8 cellular contexts compared by ENCODE assay signal in the genomic region with DNA sequence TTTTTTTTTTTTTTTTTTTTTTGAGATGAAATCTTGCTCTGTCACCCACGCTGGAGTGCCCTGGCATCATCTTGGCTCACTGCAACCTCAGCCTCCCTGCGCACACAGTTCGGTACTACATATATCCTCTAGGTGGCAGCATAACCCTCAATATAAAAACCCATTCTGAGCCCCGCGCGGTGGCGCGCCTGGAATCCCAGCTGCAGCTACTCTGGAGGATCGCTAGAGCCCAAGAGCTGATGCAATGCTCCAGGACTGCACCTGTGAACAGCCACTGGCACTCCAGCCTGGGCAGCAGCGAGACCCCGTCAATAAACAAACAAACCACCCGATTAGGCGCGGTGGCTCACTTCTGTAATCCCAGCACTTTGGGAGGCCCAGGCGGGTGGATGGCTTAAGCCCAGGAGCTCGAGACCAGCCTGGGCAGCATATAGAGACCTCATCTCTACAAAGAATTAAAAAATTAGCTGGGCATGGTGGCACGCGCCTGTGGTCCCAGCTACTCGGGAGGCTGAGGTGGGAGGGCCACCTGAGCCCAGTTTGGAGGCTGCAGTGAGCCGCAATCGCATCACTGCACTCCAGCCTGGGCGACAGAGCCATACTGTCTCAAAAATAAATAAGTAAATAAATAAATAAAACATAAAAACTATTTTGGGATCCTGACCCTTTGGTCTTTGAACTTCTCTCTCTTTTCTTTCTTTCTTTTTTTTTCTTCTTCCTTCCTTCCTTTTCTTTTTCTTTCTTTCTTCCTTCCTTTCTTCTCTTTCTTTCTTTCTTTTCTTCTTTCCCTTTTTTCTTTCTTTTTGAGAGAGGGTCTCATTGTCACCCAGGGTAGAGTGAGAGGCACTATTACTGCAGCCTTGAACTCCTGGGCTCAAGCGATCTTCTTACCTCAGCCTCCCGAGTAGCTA. TPM values are rescaled to one million over a fixed set of nuclear protein-coding genes. Genes with fewer than 3 reads are reported as not detected.
DNase-seq lines count a peak whose midpoint lies in the region; ATAC-seq and TF ChIP-seq lines count a peak whose summit lies in the region.

No MANE protein-coding gene starts in this region.

- no peaks in the 10 kb centered on the region for H3K27me3 ChIP-seq in HCT116 (ENCODE audit: insufficient read depth, low read length)
- no peaks in the 10 kb centered on the region for H3K27me3 ChIP-seq in SJSA1 (replicated peaks)
- H3K27me3 ChIP-seq in foreskin keratinocyte = no peaks in the 10 kb centered on the region
- no peaks in the 10 kb centered on the region for H3K27me3 ChIP-seq in thyroid gland

- TF ChIP-seq CTCF in HCT116 (IDR thresholded peaks at IDR 0.05 in 2 of 3, conservative IDR thresholded peaks at IDR 0.05 in 1 of 3; ENCODE audit: borderline replicate concordance in 1 of 3, insufficient read depth in 1 of 3, low read depth in 2 of 3, low read length in 2 of 3) (peak; percentile 69 to 97 (median 79)), NB4 (IDR thresholded peaks at IDR 0.05; ENCODE audit: low read depth, low read length) (peak; percentile 55), foreskin keratinocyte (conservative IDR thresholded peaks at IDR 0.05) (peak; percentile 89), omental fat pad (IDR thresholded peaks at IDR 0.05) (peak in 1 of 3 donors; percentile 57), thyroid gland (IDR thresholded peaks at IDR 0.05) (peak; percentile 50 to 92 (median 70))

- H4K20me1 ChIP-seq in HCT116 (ENCODE audit: insufficient read depth) = no peaks in the 10 kb centered on the region

- H3K9ac ChIP-seq in HCT116 (ENCODE audit: low read length) = no peak overlapping the region

- BruUV-seq in HCT116 (replicated peaks; lab: Mats Ljungman, UMichigan) = no TSS peak

- POLR2A ChIA-PET in HCT116 (lab: Charles Lee) = interaction anchor here (1.1 kb wide), 1 partner anchor 123 kb away, joined by 3 read pairs; no protein-coding TSS in a partner anchor

- WGBS in thyroid gland, 2 donors = 23 to 32% methylated on average over 23 to 24 of the region's 24 CpGs

- RAD21 ChIA-PET in HCT116 (lab: Charles Lee; ENCODE audit: low non-redundant PET in 1 of 2, low total read pairs in 2 of 2, uncharacterized antibody in 2 of 2, unreplicated experiment in 2 of 2) = interaction anchor here (0.7 to 1.3 kb wide), 6 partner anchors 16 to 325 kb away, joined by 3 to 10 read pairs (median 6); a partner anchor contains a TSS

- CTCF ChIA-PET in HCT116 (lab: Charles Lee) = interaction anchor here (0.6 to 3.4 kb wide), 17 partner anchors 8 to 328 kb away, joined by 3 to 74 read pairs (median 4); a partner anchor contains a TSS

- TF ChIP-seq POLR2A in HCT116 (IDR thresholded peaks at IDR 0.05; ENCODE audit: borderline replicate concordance, extremely low read depth, insufficient read depth, insufficient read length) (no peak), NB4 (IDR thresholded peaks at IDR 0.05; ENCODE audit: extremely low read depth, insufficient read length) (no peak), thyroid gland (IDR thresholded peaks at IDR 0.05) (no peak)

- TF ChIP-seq RAD21 in HCT116 (IDR thresholded peaks at IDR 0.05; ENCODE audit: low read depth) = peak; percentile 89

- peaks cover 9% of the 10 kb centered on the region in 2 experiments; a peak in 2 of 4 replicates for H3K4me1 ChIP-seq in HCT116 (ENCODE audit: control insufficient read depth in 1 of 2, insufficient read depth in 2 of 2, low read length in 2 of 2)
- H3K4me1 ChIP-seq in SJSA1 (replicated peaks) = peaks cover 3% of the 10 kb centered on the region; the same call in 1 of the 2 replicates
- no peaks in the 10 kb centered on the region for H3K4me1 ChIP-seq in foreskin keratinocyte
- H3K4me1 ChIP-seq in thyroid gland = peaks cover 0 to 3% of the 10 kb centered on the region in 2 donors

- peak overlapping the region; percentile 97 for H2AFZ ChIP-seq in HCT116 (ENCODE audit: low read depth, low read length, poor library complexity, severe bottlenecking)

- intact Hi-C loops in HCT116 (cut with micrococcal nuclease) = loop anchor here (1.0 to 10.0 kb wide), 2 partner anchors 123 to 232 kb away; no protein-coding TSS in a partner anchor
- intact Hi-C loops in thyroid gland (cut with DNase I) = loop anchor here (5.0 kb wide), 1 partner anchor 129 kb away; no protein-coding TSS in a partner anchor

- H3K4me3 ChIP-seq in HCT116 (replicated peaks in 1 of 2; ENCODE audit: low read depth in 1 of 2, low read length in 2 of 2) (peak overlapping the region; percentile 17 to 37; a peak in 3 of 4 replicates), NB4 (ENCODE audit: low read depth, low read length) (no peak overlapping the region), SJSA1 (no peak overlapping the region), thyroid gland (replicated peaks in 1 of 3) (no peak overlapping the region)

- H3K9me2 ChIP-seq in HCT116 (ENCODE audit: insufficient read depth) = no peaks in the 10 kb centered on the region

- no peaks in the 10 kb centered on the region for H3K9me3 ChIP-seq in HCT116 (ENCODE audit: control insufficient read depth in 1 of 2, insufficient read depth in 1 of 2, low read depth in 1 of 2, low read length in 2 of 2)
- no peaks in the 10 kb centered on the region for H3K9me3 ChIP-seq in SJSA1 (replicated peaks)
- no peaks in the 10 kb centered on the region for H3K9me3 ChIP-seq in thyroid gland

- H3K79me2 ChIP-seq in HCT116 (ENCODE audit: insufficient read depth, low read length) = no peaks in the 10 kb centered on the region

- H3K27ac ChIP-seq in HCT116 (ENCODE audit: low read depth, low read length) (no peak overlapping the region), SJSA1 (no peak overlapping the region), foreskin keratinocyte (no peak overlapping the region), thyroid gland (no peak overlapping the region)

- DNase-seq in Daoy (ENCODE audit: low read depth) = peak; percentile 86
- DNase-seq in HCT116 (ENCODE audit: low read depth, low spot score) = peak; percentile 89
- peak; percentile 89 for DNase-seq in NB4 (ENCODE audit: low read depth)
- DNase-seq in SJSA1 (ENCODE audit: low read depth in 1 of 2, low spot score in 2 of 2) = peak; percentile 62 to 81
- peak; percentile 67 for DNase-seq in activated gamma-delta T cell treated with Interleukin-2 at 50 U/mL for 16 hours
- DNase-seq in foreskin keratinocyte = peak; percentile 33 to 73
- DNase-seq in omental fat pad (ENCODE audit: low spot score) = peak; percentile 62
- peak; percentile 92 to 94 for DNase-seq in thyroid gland

- ATAC-seq in HCT116 = peak; percentile 98
- peak; percentile 93 for ATAC-seq in foreskin keratinocyte
- ATAC-seq in omental fat pad (ENCODE audit: low FRiP score) = peak; percentile 94

- no peaks in the 10 kb centered on the region for H3K36me3 ChIP-seq in HCT116 (ENCODE audit: control insufficient read depth in 1 of 2, insufficient read depth in 2 of 2, low read length in 2 of 2)
- H3K36me3 ChIP-seq in SJSA1 = no peaks in the 10 kb centered on the region
- H3K36me3 ChIP-seq in thyroid gland = no peaks in the 10 kb centered on the region

- H3K4me2 ChIP-seq in HCT116 (ENCODE audit: low read length) = peak overlapping the region; percentile 74

TF ChIP-seq in HCT116, 20 proteins besides CTCF, POLR2A, EP300 and RAD21:
- TF ChIP-seq POLR2AphosphoS5 (IDR thresholded peaks at IDR 0.05; ENCODE audit: low read depth, low read length) = peak; percentile 38; the same call in 1 of the 2 replicates
- TF ChIP-seq CEBPB (IDR thresholded peaks at IDR 0.05; ENCODE audit: low read depth) = peak; percentile 75
- peak; percentile 37 for TF ChIP-seq YY1 (IDR thresholded peaks at IDR 0.05; ENCODE audit: extremely low read depth, insufficient replicate concordance, low read depth, low read length)
- TF ChIP-seq CBX3 (IDR thresholded peaks at IDR 0.05; ENCODE audit: low read depth) = peak; percentile 27; the same call in 1 of the 2 replicates
- TF ChIP-seq, protein P1, sequence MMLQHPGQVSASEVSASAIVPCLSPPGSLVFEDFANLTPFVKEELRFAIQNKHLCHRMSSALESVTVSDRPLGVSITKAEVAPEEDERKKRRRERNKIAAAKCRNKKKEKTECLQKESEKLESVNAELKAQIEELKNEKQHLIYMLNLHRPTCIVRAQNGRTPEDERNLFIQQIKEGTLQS (IDR thresholded peaks at IDR 0.05) = peak; percentile 49; the same call in 1 of the 2 replicates
- no peak for TF ChIP-seq TCF7L2 (IDR thresholded peaks at IDR 0.05; ENCODE audit: borderline replicate concordance, extremely low read depth, insufficient read depth, insufficient read length)
- TF ChIP-seq SP1 (IDR thresholded peaks at IDR 0.05; ENCODE audit: low read depth) = no peak

RNA-seq across cellular contexts. Expression of a gene that starts 15.4 kb away (rescaled TPM):
- 9.7 and 17.7 TPM in 2 replicates for total RNA-seq in Daoy (2014; rRNA removed; shearing (Covaris generic))
- total RNA-seq in HCT116 (2021; ENCODE audit: unreplicated experiment) (31.6 TPM), foreskin keratinocyte (21.3 and 22.3 TPM in 2 replicates), omental fat pad (10 to 100 TPM; 21.9 to 39.1 (median 30.3) TPM), thyroid gland (10 to 100 TPM; 34.6 to 65.0 (median 42.0) TPM)
- 14.6 TPM in 2 replicates for polyA plus RNA-seq in HCT116 (2012)
- total RNA-seq in SJSA1 (2014; rRNA removed; shearing (Covaris generic)) = 18.2 and 19.0 TPM in 2 replicates
- polyA plus RNA-seq in foreskin keratinocyte = 4.7 and 5.5 TPM in 2 replicates

RNA-seq across cellular contexts. Expression of a gene that starts 16.1 kb away (rescaled TPM):
- total RNA-seq in Daoy (2014; rRNA removed; shearing (Covaris generic)) = 38.8 and 43.0 TPM in 2 replicates
- 43.5 TPM for total RNA-seq in HCT116 (2021; ENCODE audit: unreplicated experiment)
- 16.7 and 18.5 TPM in 2 replicates for polyA plus RNA-seq in HCT116 (2012)
- 62.3 and 81.0 TPM in 2 replicates for total RNA-seq in SJSA1 (2014; rRNA removed; shearing (Covaris generic))
- 46.8 and 49.0 TPM in 2 replicates for total RNA-seq in foreskin keratinocyte
- 21.9 and 25.6 TPM in 2 replicates for polyA plus RNA-seq in foreskin keratinocyte
- 100 to 1,000 TPM in 1 of 4 donors, 10 to 100 TPM in 3; 34.2 to 114 (median 53.1) TPM for total RNA-seq in omental fat pad
- 10 to 100 TPM; 19.8 to 41.5 (median 24.4) TPM for total RNA-seq in thyroid gland

Comparison
In these comparisons a context has a peak if more than half of its experiments do, and no peak if none do; other contexts are left out.
1. H3K4me3 ChIP-seq: peak in HCT116 (2 of 2); none in NB4 (single experiment), SJSA1 (single experiment) and thyroid gland (0 of 3).
2. Peak in every context shown above with its lines, with median percentiles within 50 percentile points of each other: DNase-seq and ATAC-seq.